19 cellular contexts compared by ENCODE assay signal in genomic region chr4:26905172-26905571, GRCh38. TPM values are rescaled to one million over a fixed set of nuclear protein-coding genes. Genes with fewer than 3 reads are reported as not detected.
DNase-seq lines count a peak whose midpoint lies in the region; ATAC-seq lines count a peak whose summit lies in the region.
"Had no signal": no experiment of that assay in that cellular context is flagged by ENCODE, and none has a peak within 500 bp of the region (broad histone marks: within the 10 kb centered on the region; RNA-seq: fewer than 3 reads in every experiment).

No MANE protein-coding gene starts in this region.

- CTCF ChIA-PET in CD8-positive, alpha-beta memory T cell (lab: Charles Lee): no interaction called here

- peaks cover 7% of the 10 kb centered on the region for H3K36me3 Mint-ChIP-seq in CD4-positive, CD25-positive, alpha-beta regulatory T cell
- peaks cover 0 to 9% (median 9%) of the 10 kb centered on the region in 3 donors for H3K36me3 Mint-ChIP-seq in CD8-positive, alpha-beta memory T cell
- peaks cover 3% of the 10 kb centered on the region for H3K36me3 Mint-ChIP-seq in activated T-helper 2 cell treated with anti-CD3 and anti-CD28 coated beads, Interferon-gamma antibody, Interleukin-2, Interleukin-4, amounts not matched to agents 10 μg/mL and 5 μg/mL and 100 μg/mL, durations not matched to agents 14 hours and 24 hours and 36 hours (ENCODE audit: low read depth)
- H3K36me3 Mint-ChIP-seq in naive B cell: no peaks in the 10 kb centered on the region

- H3K4me3 ChIP-seq in CD4-positive, CD25-positive, alpha-beta regulatory T cell (ENCODE audit: low read depth, low read length): peak overlapping the region; percentile 17
- no peak overlapping the region for H3K4me3 ChIP-seq in CD8-positive, alpha-beta memory T cell (ENCODE audit: low read length)
- H3K4me3 ChIP-seq: coronary artery, MG63, transverse colon had no signal

- peak overlapping the region in 2 of 3 donors; percentile 7 to 20 for H3K27ac Mint-ChIP-seq in CD4-positive, CD25-positive, alpha-beta regulatory T cell
- H3K27ac Mint-ChIP-seq in CD8-positive, alpha-beta memory T cell: peak overlapping the region in 6 of 8 donors; percentile 5 to 64 (median 33)
- H3K27ac Mint-ChIP-seq in activated T-helper 2 cell treated with anti-CD3 and anti-CD28 coated beads, Interferon-gamma antibody, Interleukin-2, Interleukin-4, amounts not matched to agents 10 μg/mL and 5 μg/mL and 100 μg/mL, durations not matched to agents 14 hours and 24 hours and 36 hours: peak overlapping the region; percentile 5
- H3K27ac Mint-ChIP-seq in naive B cell: peak overlapping the region in 4 of 6 donors; percentile 1 to 44 (median 12)

- no peak for ATAC-seq in CD4-positive, CD25-positive, alpha-beta regulatory T cell (ENCODE audit: low read depth in 2 of 2)
- no peak for ATAC-seq in naive B cell (ENCODE audit: low read depth in 2 of 2)

- H3K4me1 ChIP-seq in CD4-positive, CD25-positive, alpha-beta regulatory T cell (ENCODE audit: control insufficient read depth, insufficient read depth, low read length, poor library complexity, severe bottlenecking): peaks cover 29% of the 10 kb centered on the region
- H3K4me1 ChIP-seq in CD8-positive, alpha-beta memory T cell (ENCODE audit: insufficient read depth, low read length): peaks cover 45% of the 10 kb centered on the region

- peak overlapping the region in 2 of 4 donors; percentile 12 to 62 for H3K4me3 Mint-ChIP-seq in CD4-positive, CD25-positive, alpha-beta regulatory T cell
- peak overlapping the region in 5 of 7 donors; percentile 12 to 53 (median 30) for H3K4me3 Mint-ChIP-seq in CD8-positive, alpha-beta memory T cell
- no peak overlapping the region for H3K4me3 Mint-ChIP-seq in activated T-helper 2 cell treated with anti-CD3 and anti-CD28 coated beads, Interferon-gamma antibody, Interleukin-2, Interleukin-4, amounts not matched to agents 10 μg/mL and 5 μg/mL and 100 μg/mL, durations not matched to agents 14 hours and 24 hours and 36 hours (ENCODE audit: low read depth)
- peak overlapping the region in 2 of 8 donors; percentile 0 to 10 for H3K4me3 Mint-ChIP-seq in naive B cell

- no peaks in the 10 kb centered on the region for H3K9me3 Mint-ChIP-seq in CD4-positive, CD25-positive, alpha-beta regulatory T cell
- H3K9me3 Mint-ChIP-seq in CD8-positive, alpha-beta memory T cell: no peaks in the 10 kb centered on the region
- H3K9me3 Mint-ChIP-seq in activated T-helper 2 cell treated with anti-CD3 and anti-CD28 coated beads, Interferon-gamma antibody, Interleukin-2, Interleukin-4, amounts not matched to agents 10 μg/mL and 5 μg/mL and 100 μg/mL, durations not matched to agents 14 hours and 24 hours and 36 hours: no peaks in the 10 kb centered on the region
- H3K9me3 Mint-ChIP-seq in naive B cell: no peaks in the 10 kb centered on the region
- H3K9me3 Mint-ChIP-seq: IgD-negative memory B cell had no signal

- no peaks in the 10 kb centered on the region for H3K36me3 ChIP-seq in CD4-positive, CD25-positive, alpha-beta regulatory T cell (ENCODE audit: control insufficient read depth, insufficient read depth, low read length)
- H3K36me3 ChIP-seq in CD8-positive, alpha-beta memory T cell (ENCODE audit: insufficient read depth, low read length): no peaks in the 10 kb centered on the region
- H3K36me3 ChIP-seq: MG63, transverse colon had no signal

- no peaks in the 10 kb centered on the region for H3K9me3 ChIP-seq in CD4-positive, CD25-positive, alpha-beta regulatory T cell (ENCODE audit: control insufficient read depth in 2 of 2, low read length in 2 of 2)
- H3K9me3 ChIP-seq in CD8-positive, alpha-beta memory T cell (ENCODE audit: low read length): no peaks in the 10 kb centered on the region
- H3K9me3 ChIP-seq: MG63, transverse colon had no signal

- peaks cover 50 to 81% (median 60%) of the 10 kb centered on the region in 4 donors for H3K4me1 Mint-ChIP-seq in CD4-positive, CD25-positive, alpha-beta regulatory T cell
- peaks cover 71 to 89% (median 76%) of the 10 kb centered on the region in 3 donors for H3K4me1 Mint-ChIP-seq in CD8-positive, alpha-beta memory T cell
- peaks cover 48% of the 10 kb centered on the region for H3K4me1 Mint-ChIP-seq in activated T-helper 2 cell treated with anti-CD3 and anti-CD28 coated beads, Interferon-gamma antibody, Interleukin-2, Interleukin-4, amounts not matched to agents 10 μg/mL and 5 μg/mL and 100 μg/mL, durations not matched to agents 14 hours and 24 hours and 36 hours (ENCODE audit: low read depth)
- peaks cover 55 to 70% (median 68%) of the 10 kb centered on the region in 3 donors for H3K4me1 Mint-ChIP-seq in naive B cell

- H3K27me3 Mint-ChIP-seq in CD4-positive, CD25-positive, alpha-beta regulatory T cell: no peaks in the 10 kb centered on the region
- no peaks in the 10 kb centered on the region for H3K27me3 Mint-ChIP-seq in CD8-positive, alpha-beta memory T cell
- no peaks in the 10 kb centered on the region for H3K27me3 Mint-ChIP-seq in activated T-helper 2 cell treated with anti-CD3 and anti-CD28 coated beads, Interferon-gamma antibody, Interleukin-2, Interleukin-4, amounts not matched to agents 10 μg/mL and 5 μg/mL and 100 μg/mL, durations not matched to agents 14 hours and 24 hours and 36 hours (ENCODE audit: low read depth)
- no peaks in the 10 kb centered on the region for H3K27me3 Mint-ChIP-seq in naive B cell
- H3K27me3 Mint-ChIP-seq: IgD-negative memory B cell had no signal

- no peak for DNase-seq in CD4-positive, CD25-positive, alpha-beta regulatory T cell
- no peak for DNase-seq in CD8-positive, alpha-beta memory T cell
- no peak for DNase-seq in activated T-helper 2 cell treated with anti-CD3 and anti-CD28 coated beads, Interferon-gamma antibody, Interleukin-2, Interleukin-4, amounts not matched to agents 10 μg/mL and 5 μg/mL and 100 μg/mL, durations not matched to agents 14 hours and 24 hours and 36 hours (ENCODE audit: low spot score)
- no peak for DNase-seq in naive B cell
- DNase-seq in AG08396 (ENCODE audit: low spot score): no peak
- DNase-seq in DMS53 treated with DMSO at 0.1 percent for 48 hours (lab: John Stamatoyannopoulos, UW; ENCODE audit: unreplicated experiment): no peak
- no peak for DNase-seq in stimulated activated CD8-positive, alpha-beta memory T cell treated with anti-CD3 and anti-CD28 coated beads, Interleukin-4, amount 100 ng/mL, for 48 hours
- DNase-seq: activated naive CD4-positive, alpha-beta T cell treated with Interleukin-2 at 50 U/mL for 16 hours; AML-193; GF-D8; HCEC 1CT; MG63; NCI-H1436; NCI-H2171 treated with DMSO at 0.1 percent for 48 hours; NCI-H526 treated with DMSO at 0.1 percent for 48 hours; Right ventricle myocardium superior; transverse colon had no signal

- H3K27ac ChIP-seq in CD4-positive, CD25-positive, alpha-beta regulatory T cell (ENCODE audit: insufficient read depth, low read length, poor library complexity, severe bottlenecking): no peak overlapping the region
- no peak overlapping the region for H3K27ac ChIP-seq in CD8-positive, alpha-beta memory T cell (ENCODE audit: low read depth, low read length)
- H3K27ac ChIP-seq: coronary artery, transverse colon had no signal

- no peaks in the 10 kb centered on the region for H3K27me3 ChIP-seq in CD4-positive, CD25-positive, alpha-beta regulatory T cell (ENCODE audit: control insufficient read depth, insufficient read depth, low read length)
- no peaks in the 10 kb centered on the region for H3K27me3 ChIP-seq in CD8-positive, alpha-beta memory T cell (ENCODE audit: insufficient read depth, low read length, poor library complexity, severe bottlenecking)
- H3K27me3 ChIP-seq: MG63, transverse colon had no signal

- intact Hi-C loops in activated T-helper 2 cell treated with anti-CD3 and anti-CD28 coated beads, Interferon-gamma antibody, Interleukin-2, Interleukin-4, amounts not matched to agents 10 μg/mL and 5 μg/mL and 100 μg/mL, durations not matched to agents 14 hours and 24 hours and 36 hours (cut with micrococcal nuclease): no loop called here

- POLR2A ChIA-PET in CD8-positive, alpha-beta memory T cell (lab: Charles Lee): no interaction called here

RNA-seq across cellular contexts. Expression of gene STIM2, which starts 44.5 kb away (rescaled TPM):
- total RNA-seq in CD4-positive, CD25-positive, alpha-beta regulatory T cell: 83.4 TPM
- polyA plus RNA-seq in CD4-positive, CD25-positive, alpha-beta regulatory T cell: 10 to 100 TPM; 20.2 to 30.5 (median 22.9) TPM
- 10 to 100 TPM; 47.8 to 51.0 TPM for total RNA-seq in CD8-positive, alpha-beta memory T cell
- polyA plus RNA-seq in CD8-positive, alpha-beta memory T cell: 41.4 TPM
- total RNA-seq in activated T-helper 2 cell treated with anti-CD3 and anti-CD28 coated beads, Interferon-gamma antibody, Interleukin-2, Interleukin-4, amounts not matched to agents 10 μg/mL and 5 μg/mL and 100 μg/mL, durations not matched to agents 14 hours and 24 hours and 36 hours: 35.5 and 37.1 TPM in 2 replicates
- polyA plus RNA-seq in naive B cell (ENCODE audit: low read depth in 6 of 6): 10 to 100 TPM; 35.5 to 63.2 (median 46.0) TPM
